Comparison of ENCODE assay signal across 12 cellular contexts in the genomic region with DNA sequence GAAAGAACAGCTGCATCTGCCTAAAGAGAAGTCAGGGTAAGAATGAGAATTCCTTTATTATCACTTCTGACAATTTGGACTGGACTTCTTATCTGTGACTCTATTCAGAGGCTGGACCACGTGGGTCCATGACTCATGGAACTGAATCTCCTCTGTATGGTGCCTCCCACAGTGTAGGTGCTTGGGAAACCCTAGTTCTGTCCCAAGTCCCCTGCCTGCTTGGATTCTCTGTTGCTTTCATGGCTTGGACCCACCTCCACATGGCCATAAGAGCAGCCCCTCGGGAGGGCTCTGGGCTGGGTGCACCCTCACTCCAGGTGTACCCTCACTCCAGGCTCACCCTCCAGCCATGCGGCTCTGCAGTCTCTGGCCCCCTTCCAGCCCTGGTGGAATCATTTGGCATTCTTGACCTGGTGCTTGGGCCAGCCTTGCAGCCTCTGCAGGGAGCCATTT.
DNase-seq lines count a peak whose midpoint lies in the region; ATAC-seq, FAIRE-seq and TF ChIP-seq lines count a peak whose summit lies in the region.
"Had no signal": no experiment of that assay in that cellular context is flagged by ENCODE, and none has a peak within 500 bp of the region (broad histone marks: within the 10 kb centered on the region; RNA-seq: fewer than 3 reads in every experiment).

No MANE protein-coding gene starts in this region.

- POLR2A ChIA-PET in PC-9 (lab: Charles Lee; ENCODE audit: unreplicated experiment) = no interaction called here

- intact Hi-C loops in PC-9 (cut with micrococcal nuclease; ENCODE audit: unreplicated experiment) (no loop called here), sciatic nerve (cut with DNase I) (no loop called here)

- H3K36me3 ChIP-seq in PC-9 (ENCODE audit: low read depth) = no peaks in the 10 kb centered on the region
- no peaks in the 10 kb centered on the region for H3K36me3 ChIP-seq in osteoblast (ENCODE audit: insufficient read depth, low read length)
- H3K36me3 ChIP-seq: right atrium auricular region had no signal

- no peak for TF ChIP-seq CTCF in PC-9 (conservative IDR thresholded peaks at IDR 0.05)
- TF ChIP-seq CTCF in coronary artery (IDR thresholded peaks at IDR 0.05) = no peak
- no peak for TF ChIP-seq CTCF in osteoblast (IDR thresholded peaks at IDR 0.05; ENCODE audit: extremely low read depth, low read depth, low read length)

- no TSS peak for BruUV-seq in PC-9 (replicated peaks; lab: Mats Ljungman, UMichigan)

- DNase-seq in H54 (ENCODE audit: insufficient read length, low spot score) (peak; percentile 61), PC-9 (peak; percentile 35 to 52), coronary artery (ENCODE audit: low spot score) (peak; percentile 58), osteoblast (ENCODE audit: insufficient read length, low spot score, missing footprints) (peak; percentile 65), sciatic nerve (ENCODE audit: low spot score) (no peak)
- no peak for DNase-seq in activated naive CD4-positive, alpha-beta T cell treated with anti-CD3 and anti-CD28 coated beads, Interleukin-2, amount 10 ng/mL, durations not matched to agents 7 days and 5 days
- DNase-seq: GOT3, KBM-7 had no signal

- peaks cover 2% of the 10 kb centered on the region for H3K9me3 Mint-ChIP-seq in activated naive CD4-positive, alpha-beta T cell treated with anti-CD3 and anti-CD28 coated beads, Interleukin-2, amount 10 ng/mL, durations not matched to agents 7 days and 5 days
- H3K9me3 Mint-ChIP-seq: brain had no signal

- no peaks in the 10 kb centered on the region for H3K9me2 ChIP-seq in PC-9 (ENCODE audit: insufficient read depth)

- no peak for ATAC-seq in HG02798 (IDR thresholded peaks at IDR 0.05; ENCODE audit: poor library complexity, unreplicated experiment)
- no peak for ATAC-seq in sciatic nerve
- no peak for ATAC-seq in GM18505 (IDR thresholded peaks at IDR 0.05; ENCODE audit: unreplicated experiment)

- H3K4me1 ChIP-seq in PC-9 (replicated peaks; ENCODE audit: insufficient read depth) (no peaks in the 10 kb centered on the region), osteoblast (ENCODE audit: insufficient read depth, low read length) (no peaks in the 10 kb centered on the region)
- H3K4me1 ChIP-seq: right atrium auricular region had no signal

- no peak for TF ChIP-seq POLR2A in H54 (IDR thresholded peaks at IDR 0.05; ENCODE audit: low read depth, low read length)
- TF ChIP-seq POLR2A in GM18505 (IDR thresholded peaks at IDR 0.05; ENCODE audit: borderline replicate concordance, extremely low read depth, insufficient read depth, insufficient read length) = no peak

- peaks cover 10% of the 10 kb centered on the region for H3K4me1 Mint-ChIP-seq in activated naive CD4-positive, alpha-beta T cell treated with anti-CD3 and anti-CD28 coated beads, Interleukin-2, amount 10 ng/mL, durations not matched to agents 7 days and 5 days

- no peak for FAIRE-seq in H54 (lab: Jason Lieb, UNC)

- H3K4me2 ChIP-seq in PC-9 (no peak overlapping the region), osteoblast (ENCODE audit: insufficient read depth, low read length) (no peak overlapping the region)

- H3K27me3 Mint-ChIP-seq in activated naive CD4-positive, alpha-beta T cell treated with anti-CD3 and anti-CD28 coated beads, Interleukin-2, amount 10 ng/mL, durations not matched to agents 7 days and 5 days = peaks cover 44% of the 10 kb centered on the region

- H3K4me3 ChIP-seq in PC-9 (no peak overlapping the region), coronary artery (no peak overlapping the region), osteoblast (ENCODE audit: insufficient read depth, low read length) (no peak overlapping the region)
- H3K4me3 ChIP-seq: right atrium auricular region had no signal

- no peaks in the 10 kb centered on the region for H3K36me3 Mint-ChIP-seq in activated naive CD4-positive, alpha-beta T cell treated with anti-CD3 and anti-CD28 coated beads, Interleukin-2, amount 10 ng/mL, durations not matched to agents 7 days and 5 days
- H3K36me3 Mint-ChIP-seq: brain had no signal

- H3K27me3 ChIP-seq in PC-9 (ENCODE audit: insufficient read depth, low read depth) = peaks cover 62% of the 10 kb centered on the region
- H3K27me3 ChIP-seq in osteoblast (ENCODE audit: insufficient read depth, low read length) = peaks cover 7% of the 10 kb centered on the region

- CTCF ChIA-PET in PC-9 (lab: Charles Lee) = no interaction called here
- CTCF ChIA-PET in activated naive CD4-positive, alpha-beta T cell treated with anti-CD3 and anti-CD28 coated beads, Interleukin-2, amount 10 ng/mL, durations not matched to agents 7 days and 5 days (lab: Charles Lee) = no interaction called here

- H3K27ac ChIP-seq in PC-9 (no peak overlapping the region), coronary artery (no peak overlapping the region), osteoblast (ENCODE audit: low read depth, low read length) (no peak overlapping the region)
- H3K27ac ChIP-seq: right atrium auricular region had no signal

- no peaks in the 10 kb centered on the region for H3F3A ChIP-seq in PC-9 (ENCODE audit: insufficient read depth, low read depth)

- H4K20me1 ChIP-seq in PC-9 (ENCODE audit: insufficient read depth) (no peaks in the 10 kb centered on the region), osteoblast (ENCODE audit: insufficient read depth, low read length) (no peaks in the 10 kb centered on the region)

- H3K27ac Mint-ChIP-seq in activated naive CD4-positive, alpha-beta T cell treated with anti-CD3 and anti-CD28 coated beads, Interleukin-2, amount 10 ng/mL, durations not matched to agents 7 days and 5 days = no peak overlapping the region
- H3K27ac Mint-ChIP-seq: brain had no signal

- H3K79me2 ChIP-seq in PC-9 (ENCODE audit: low read depth) = no peaks in the 10 kb centered on the region
- no peaks in the 10 kb centered on the region for H3K79me2 ChIP-seq in osteoblast (ENCODE audit: insufficient read depth, low read length)

- H3K9me3 ChIP-seq in PC-9 (ENCODE audit: insufficient read depth, low read depth) (no peaks in the 10 kb centered on the region), osteoblast (ENCODE audit: low read depth, low read length) (no peaks in the 10 kb centered on the region)
- H3K9me3 ChIP-seq: right atrium auricular region had no signal

- H2AFZ ChIP-seq in PC-9 (no peak overlapping the region), osteoblast (ENCODE audit: low read length) (no peak overlapping the region)

- no peak overlapping the region for H3K4me3 Mint-ChIP-seq in activated naive CD4-positive, alpha-beta T cell treated with anti-CD3 and anti-CD28 coated beads, Interleukin-2, amount 10 ng/mL, durations not matched to agents 7 days and 5 days
- H3K4me3 Mint-ChIP-seq: brain had no signal

Comparison
In these comparisons a context has a peak if more than half of its experiments do, and no peak if none do; other contexts are left out.
1. DNase-seq: peak in H54 (single experiment), PC-9 (2 of 2), coronary artery (single experiment) and osteoblast (single experiment); none in activated naive CD4-positive, alpha-beta T cell treated with anti-CD3 and anti-CD28 coated beads, Interleukin-2, amount 10 ng/mL, durations not matched to agents 7 days and 5 days (single experiment) and sciatic nerve (single experiment).